In the genomic region with DNA sequence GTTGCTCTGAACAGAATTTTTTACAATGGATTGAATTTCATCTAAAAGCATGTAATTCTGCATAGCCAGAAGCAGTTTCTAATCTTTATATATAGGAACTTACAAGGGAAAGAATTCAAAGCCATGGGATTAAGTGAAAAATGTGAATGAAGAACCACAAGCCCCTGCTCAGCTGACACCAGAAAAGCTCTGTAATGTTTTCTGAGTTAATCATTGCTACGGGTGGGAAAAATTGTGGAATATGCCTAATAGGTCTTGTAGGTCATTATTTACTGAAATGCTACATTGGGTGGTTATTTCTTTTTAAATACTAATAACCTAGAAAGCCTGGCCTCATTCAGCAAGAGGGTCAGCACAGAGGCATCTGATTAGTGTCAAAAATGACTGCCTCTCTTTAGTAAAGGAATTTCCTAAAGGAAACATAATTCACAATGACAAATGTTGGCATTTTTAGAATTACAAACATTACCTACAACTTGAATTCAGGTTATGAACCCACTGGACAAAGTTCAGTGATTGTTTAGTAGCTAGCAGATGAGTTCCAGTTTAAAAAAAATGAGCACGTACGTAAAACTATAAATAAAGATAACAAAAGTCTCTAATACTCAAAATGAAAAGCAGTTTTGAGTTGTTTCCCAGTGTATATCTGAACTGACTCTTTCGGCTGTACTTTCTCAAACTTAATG, we compare ENCODE assay signal across 17 cellular contexts.
A peak's percentile ranks its signal among the peaks of the same experiment; 100 is the strongest.
DNase-seq lines count a peak whose midpoint lies in the region; ATAC-seq and TF ChIP-seq lines count a peak whose summit lies in the region.
"Had no signal": no experiment of that assay in that cellular context is flagged by ENCODE, and none has a peak within 500 bp of the region (broad histone marks: within the 10 kb centered on the region; RNA-seq: fewer than 3 reads in every experiment).

No MANE protein-coding gene starts in this region.

- H3K27me3 Mint-ChIP-seq in Caco-2 (ENCODE audit: insufficient read depth, unreplicated experiment), result no peaks in the 10 kb centered on the region

- no peaks in the 10 kb centered on the region for H4K20me1 ChIP-seq in OCI-LY3 (ENCODE audit: insufficient read depth, low read length)

- POLR2A ChIA-PET in Caco-2 (lab: Charles Lee), result no interaction called here

- H3K4me1 ChIP-seq in Caco-2, result peaks cover 41% of the 10 kb centered on the region
- peaks cover 26% of the 10 kb centered on the region for H3K4me1 ChIP-seq in OCI-LY3 (ENCODE audit: low read length)

- peak overlapping the region; percentile 87 for H2AFZ ChIP-seq in OCI-LY3 (ENCODE audit: low read depth, low read length)

- peak overlapping the region; percentile 78 for H3K4me2 ChIP-seq in OCI-LY3 (ENCODE audit: low read length)

- no peak for ATAC-seq in HG02798 (IDR thresholded peaks at IDR 0.05; ENCODE audit: poor library complexity, unreplicated experiment)
- no peak for ATAC-seq in left cardiac atrium
- ATAC-seq: activated CD4-positive, CD25-positive, alpha-beta regulatory T cell treated with anti-CD3 and anti-CD28 coated beads, Interleukin-2, amount 50 U/mL, for 24 hours; left ventricle myocardium superior had no signal

- peak overlapping the region; percentile 59 for H3K27ac Mint-ChIP-seq in Caco-2 (ENCODE audit: unreplicated experiment)
- H3K27ac Mint-ChIP-seq: activated naive CD8-positive, alpha-beta T cell had no signal

- TF ChIP-seq CTCF in Caco-2 (IDR thresholded peaks at IDR 0.05; ENCODE audit: insufficient read depth in 1 of 2, low read depth in 1 of 2, low read length in 1 of 2, severe bottlenecking in 1 of 2, unreplicated experiment in 1 of 2) (no peak), OCI-LY3 (IDR thresholded peaks at IDR 0.05; ENCODE audit: low read depth, low read length) (no peak)

- BruUV-seq in Caco-2 (replicated peaks; lab: Mats Ljungman, UMichigan), result no TSS peak

- no peaks in the 10 kb centered on the region for H3K9me3 ChIP-seq in Caco-2
- no peaks in the 10 kb centered on the region for H3K9me3 ChIP-seq in OCI-LY3 (ENCODE audit: insufficient read depth, low read length)
- H3K9me3 ChIP-seq: neutrophil had no signal

- H3K4me3 ChIP-seq in Caco-2 (ENCODE audit: low read depth, low read length) (peak overlapping the region; percentile 8), OCI-LY3 (ENCODE audit: low read length) (peak overlapping the region; percentile 65)
- H3K4me3 ChIP-seq: dorsolateral prefrontal cortex had no signal

- H3K27ac ChIP-seq in OCI-LY3 (ENCODE audit: low read length), result peak overlapping the region; percentile 71
- H3K27ac ChIP-seq: dorsolateral prefrontal cortex, neutrophil had no signal

- peaks cover 34% of the 10 kb centered on the region for H3K4me1 Mint-ChIP-seq in Caco-2 (ENCODE audit: low read depth, unreplicated experiment)

- peak overlapping the region; percentile 56 for H3K4me3 Mint-ChIP-seq in Caco-2 (ENCODE audit: unreplicated experiment)
- H3K4me3 Mint-ChIP-seq: activated naive CD8-positive, alpha-beta T cell had no signal

- CTCF ChIA-PET in Caco-2 (lab: Charles Lee), result no interaction called here

- H3K36me3 Mint-ChIP-seq in Caco-2 (ENCODE audit: insufficient read depth, unreplicated experiment), result no peaks in the 10 kb centered on the region
- H3K36me3 Mint-ChIP-seq: activated naive CD8-positive, alpha-beta T cell had no signal

- no peaks in the 10 kb centered on the region for H3K27me3 ChIP-seq in Caco-2 (replicated peaks; ENCODE audit: control insufficient read depth, insufficient read depth, low read length)
- H3K27me3 ChIP-seq in OCI-LY3 (ENCODE audit: low read depth, low read length), result no peaks in the 10 kb centered on the region
- H3K27me3 ChIP-seq: neutrophil had no signal

- no peaks in the 10 kb centered on the region for H3K79me2 ChIP-seq in OCI-LY3 (ENCODE audit: low read length)

- DNase-seq in Caco-2 (peak; percentile 38 to 59), epidermal melanocyte (ENCODE audit: insufficient read length, low spot score) (peak; percentile 31), myocyte (ENCODE audit: low read depth) (peak; percentile 77), left cardiac atrium (no peak), SIG-M5 treated with dmso at 0.1 percent for 504 hours (lab: John Stamatoyannopoulos, UW; ENCODE audit: unreplicated experiment) (no peak)
- DNase-seq in activated CD4-positive, alpha-beta T cell treated with anti-CD3 and anti-CD28 coated beads for 4 hours, result no peak
- DNase-seq: AML-193; dorsolateral prefrontal cortex; head of caudate nucleus; left ventricle myocardium superior; MM.1S; stimulated activated CD4-positive, alpha-beta T cell treated with anti-CD3 and anti-CD28 coated beads, Interleukin-15, amount 100 ng/mL, for 24 hours had no signal

- peak overlapping the region; percentile 61 for H3K9ac ChIP-seq in OCI-LY3 (ENCODE audit: low read length)

- intact Hi-C loops in Caco-2 (cut with micrococcal nuclease; ENCODE audit: unreplicated experiment) (loop anchor here (1.0 to 5.0 kb wide), 3 partner anchors 31 to 41 kb away; no protein-coding TSS in a partner anchor), left cardiac atrium (cut with DNase I) (no loop called here)

- H3K9me3 Mint-ChIP-seq in Caco-2 (ENCODE audit: unreplicated experiment), result peaks cover 11% of the 10 kb centered on the region

- no peaks in the 10 kb centered on the region for H3K36me3 ChIP-seq in Caco-2 (ENCODE audit: control insufficient read depth, insufficient read depth, low read length)
- no peaks in the 10 kb centered on the region for H3K36me3 ChIP-seq in OCI-LY3 (replicated peaks; ENCODE audit: low read depth, low read length)
- H3K36me3 ChIP-seq: neutrophil had no signal

Comparison
In these comparisons a context has a peak if more than half of its experiments do, and no peak if none do; other contexts are left out.
1. DNase-seq: peak in Caco-2 (2 of 2), epidermal melanocyte (single experiment) and myocyte (single experiment); none in activated CD4-positive, alpha-beta T cell treated with anti-CD3 and anti-CD28 coated beads for 4 hours (0 of 2), left cardiac atrium (single experiment) and SIG-M5 treated with dmso at 0.1 percent for 504 hours (single experiment).